Comparison of ENCODE assay signal across 2 cellular contexts in the genomic region with DNA sequence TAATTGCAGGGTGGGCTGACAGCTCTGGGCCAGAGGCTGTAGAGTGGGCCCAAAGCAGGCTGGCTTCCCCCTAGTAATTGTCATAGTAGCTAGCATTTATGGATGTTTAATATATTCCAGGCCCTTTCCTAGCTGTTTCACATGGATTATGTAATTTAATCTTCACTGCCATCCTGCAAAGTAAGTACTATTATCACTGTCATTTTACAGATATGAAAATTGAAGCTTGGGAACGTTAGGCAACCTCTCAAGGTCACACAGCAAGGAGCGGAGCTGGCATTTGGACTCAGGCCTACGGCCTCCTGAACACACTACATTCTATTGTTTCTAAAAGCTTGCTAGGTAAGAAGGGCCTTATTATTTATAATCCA.
A peak's percentile ranks its signal among the peaks of the same experiment; 100 is the strongest.
TF ChIP-seq lines count a peak whose summit lies in the region.

No MANE protein-coding gene starts in this region.

TF ChIP-seq in HepG2, 621 proteins besides CTCF, POLR2A, EP300 and RAD21 (continued from another document):
- 0 out of 2 replicates have a peak, but pooled peaks have one; percentile 4 for TF ChIP-seq CEBPB (IDR thresholded peaks at IDR 0.05; ENCODE audit: borderline replicate concordance, low read depth, low read length)
- TF ChIP-seq PITX1 (CRISPR knock-in tag; IDR thresholded peaks at IDR 0.05), result no peak

TF ChIP-seq in SK-N-SH, 30 proteins besides CTCF, POLR2A, EP300 and RAD21 (continued from another document):
- no peak for TF ChIP-seq NRF1 (IDR thresholded peaks at IDR 0.05; ENCODE audit: low read depth, low read length)
- no peak for TF ChIP-seq RFX5 (IDR thresholded peaks at IDR 0.05; ENCODE audit: low read length)
- no peak for TF ChIP-seq JUND (IDR thresholded peaks at IDR 0.05)
- TF ChIP-seq, protein P1, sequence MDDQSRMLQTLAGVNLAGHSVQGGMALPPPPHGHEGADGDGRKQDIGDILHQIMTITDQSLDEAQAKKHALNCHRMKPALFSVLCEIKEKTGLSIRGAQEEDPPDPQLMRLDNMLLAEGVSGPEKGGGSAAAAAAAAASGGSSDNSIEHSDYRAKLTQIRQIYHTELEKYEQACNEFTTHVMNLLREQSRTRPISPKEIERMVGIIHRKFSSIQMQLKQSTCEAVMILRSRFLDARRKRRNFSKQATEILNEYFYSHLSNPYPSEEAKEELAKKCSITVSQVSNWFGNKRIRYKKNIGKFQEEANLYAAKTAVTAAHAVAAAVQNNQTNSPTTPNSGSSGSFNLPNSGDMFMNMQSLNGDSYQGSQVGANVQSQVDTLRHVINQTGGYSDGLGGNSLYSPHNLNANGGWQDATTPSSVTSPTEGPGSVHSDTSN (IDR thresholded peaks at IDR 0.05), result no peak
- TF ChIP-seq SMC3 (IDR thresholded peaks at IDR 0.05; ENCODE audit: low read depth, low read length), result no peak
- no peak for TF ChIP-seq GABPA (IDR thresholded peaks at IDR 0.05; ENCODE audit: low read depth)
- no peak for TF ChIP-seq EZH2phosphoT487 (IDR thresholded peaks at IDR 0.05; ENCODE audit: borderline replicate concordance, low read depth)
- no peak for TF ChIP-seq FOXM1 (IDR thresholded peaks at IDR 0.05; ENCODE audit: low read depth)
- no peak for TF ChIP-seq ELF1 (IDR thresholded peaks at IDR 0.05)
- 0 out of 2 replicates have a peak, but pooled peaks have one; percentile 41 for TF ChIP-seq TEAD4 (IDR thresholded peaks at IDR 0.05; ENCODE audit: borderline replicate concordance, insufficient read depth)
- no peak for TF ChIP-seq SIN3A (IDR thresholded peaks at IDR 0.05; ENCODE audit: borderline replicate concordance, low read depth, low read length)
- no peak for TF ChIP-seq MEF2A (IDR thresholded peaks at IDR 0.05; ENCODE audit: borderline replicate concordance, low read depth)
- peak; percentile 79 for TF ChIP-seq FOXJ3 (CRISPR knock-in tag; IDR thresholded peaks at IDR 0.05)
- TF ChIP-seq, protein P2, sequence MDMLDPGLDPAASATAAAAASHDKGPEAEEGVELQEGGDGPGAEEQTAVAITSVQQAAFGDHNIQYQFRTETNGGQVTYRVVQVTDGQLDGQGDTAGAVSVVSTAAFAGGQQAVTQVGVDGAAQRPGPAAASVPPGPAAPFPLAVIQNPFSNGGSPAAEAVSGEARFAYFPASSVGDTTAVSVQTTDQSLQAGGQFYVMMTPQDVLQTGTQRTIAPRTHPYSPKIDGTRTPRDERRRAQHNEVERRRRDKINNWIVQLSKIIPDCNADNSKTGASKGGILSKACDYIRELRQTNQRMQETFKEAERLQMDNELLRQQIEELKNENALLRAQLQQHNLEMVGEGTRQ (IDR thresholded peaks at IDR 0.05; ENCODE audit: borderline replicate concordance, low read depth, low read length), result no peak
- TF ChIP-seq NFIC (IDR thresholded peaks at IDR 0.05; ENCODE audit: borderline replicate concordance), result no peak
- no peak for TF ChIP-seq MXI1 (IDR thresholded peaks at IDR 0.05; ENCODE audit: low read depth, low read length)
- TF ChIP-seq, protein P3, sequence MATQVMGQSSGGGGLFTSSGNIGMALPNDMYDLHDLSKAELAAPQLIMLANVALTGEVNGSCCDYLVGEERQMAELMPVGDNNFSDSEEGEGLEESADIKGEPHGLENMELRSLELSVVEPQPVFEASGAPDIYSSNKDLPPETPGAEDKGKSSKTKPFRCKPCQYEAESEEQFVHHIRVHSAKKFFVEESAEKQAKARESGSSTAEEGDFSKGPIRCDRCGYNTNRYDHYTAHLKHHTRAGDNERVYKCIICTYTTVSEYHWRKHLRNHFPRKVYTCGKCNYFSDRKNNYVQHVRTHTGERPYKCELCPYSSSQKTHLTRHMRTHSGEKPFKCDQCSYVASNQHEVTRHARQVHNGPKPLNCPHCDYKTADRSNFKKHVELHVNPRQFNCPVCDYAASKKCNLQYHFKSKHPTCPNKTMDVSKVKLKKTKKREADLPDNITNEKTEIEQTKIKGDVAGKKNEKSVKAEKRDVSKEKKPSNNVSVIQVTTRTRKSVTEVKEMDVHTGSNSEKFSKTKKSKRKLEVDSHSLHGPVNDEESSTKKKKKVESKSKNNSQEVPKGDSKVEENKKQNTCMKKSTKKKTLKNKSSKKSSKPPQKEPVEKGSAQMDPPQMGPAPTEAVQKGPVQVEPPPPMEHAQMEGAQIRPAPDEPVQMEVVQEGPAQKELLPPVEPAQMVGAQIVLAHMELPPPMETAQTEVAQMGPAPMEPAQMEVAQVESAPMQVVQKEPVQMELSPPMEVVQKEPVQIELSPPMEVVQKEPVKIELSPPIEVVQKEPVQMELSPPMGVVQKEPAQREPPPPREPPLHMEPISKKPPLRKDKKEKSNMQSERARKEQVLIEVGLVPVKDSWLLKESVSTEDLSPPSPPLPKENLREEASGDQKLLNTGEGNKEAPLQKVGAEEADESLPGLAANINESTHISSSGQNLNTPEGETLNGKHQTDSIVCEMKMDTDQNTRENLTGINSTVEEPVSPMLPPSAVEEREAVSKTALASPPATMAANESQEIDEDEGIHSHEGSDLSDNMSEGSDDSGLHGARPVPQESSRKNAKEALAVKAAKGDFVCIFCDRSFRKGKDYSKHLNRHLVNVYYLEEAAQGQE (IDR thresholded peaks at IDR 0.05; ENCODE audit: low read depth, low read length), result no peak
- TF ChIP-seq RXRA (IDR thresholded peaks at IDR 0.05; ENCODE audit: borderline replicate concordance, low read depth), result no peak
TF ChIP-seq in SK-N-SH: peak in this region for 5.
